ENCODE assay signal across 25 cellular contexts in genomic region chr18:12960846-12961397, GRCh38. TPM values are rescaled to one million over a fixed set of nuclear protein-coding genes. Genes with fewer than 3 reads are reported as not detected.
DNase-seq lines count a peak whose midpoint lies in the region; ATAC-seq, FAIRE-seq and TF ChIP-seq lines count a peak whose summit lies in the region.
"Had no signal": no experiment of that assay in that cellular context is flagged by ENCODE, and none has a peak within 500 bp of the region (broad histone marks: within the 10 kb centered on the region; RNA-seq: fewer than 3 reads in every experiment).

No MANE protein-coding gene starts in this region.

- H3K36me3 ChIP-seq in K562 (ENCODE audit: control insufficient read depth, insufficient read depth, low read length) (peaks cover 84% of the 10 kb centered on the region), neural progenitor cell (peaks cover 25% of the 10 kb centered on the region)
- H3K36me3 ChIP-seq: uterus had no signal

- H3K9me3 Mint-ChIP-seq in neural progenitor cell: peaks cover 2% of the 10 kb centered on the region
- H3K9me3 Mint-ChIP-seq: activated naive CD4-positive, alpha-beta T cell treated with anti-CD3 and anti-CD28 coated beads for 36 hours; activated T-cell treated with anti-CD3 and anti-CD28 coated beads, Interleukin-2, amount 50 U/mL, for 4 hours; CD4-positive, CD25-positive, alpha-beta regulatory T cell; dendritic cell treated with granulocyte-macrophage colony-stimulating factor and Interleukin-4, amounts not matched to agents 40 ng/mL and 50 ng/mL, for 4 days; naive thymus-derived CD8-positive, alpha-beta T cell had no signal

- in situ Hi-C loops in K562 (cut with MboI): no loop called here

- H3K4me3 ChIP-seq in K562 (no peak overlapping the region), neural progenitor cell (no peak overlapping the region)
- H3K4me3 ChIP-seq: sigmoid colon, uterus had no signal

- TF ChIP-seq EP300 in K562 (IDR thresholded peaks at IDR 0.05; ENCODE audit: low read length): no peak

- H3K4me1 ChIP-seq in K562 (replicated peaks in 1 of 2; ENCODE audit: control insufficient read depth in 2 of 2, insufficient read depth in 2 of 2, low read length in 2 of 2): peaks cover 0 to 17% of the 10 kb centered on the region in 2 experiments; a peak in 4 of 5 replicates
- no peaks in the 10 kb centered on the region for H3K4me1 ChIP-seq in neural progenitor cell
- H3K4me1 ChIP-seq: uterus had no signal

- H3K4me2 ChIP-seq in K562 (ENCODE audit: insufficient read depth, low read length) (no peak overlapping the region), neural progenitor cell (no peak overlapping the region)

- FAIRE-seq in K562 (lab: Jason Lieb, UNC) (no peak), GM12891 (lab: Jason Lieb, UNC) (no peak)
- FAIRE-seq: endometrium, HTR-8/SVneo had no signal

- no peak for TF ChIP-seq POLR2A in K562 (conservative IDR thresholded peaks at IDR 0.05)
- no peak for TF ChIP-seq POLR2A in GM18505 (IDR thresholded peaks at IDR 0.05; ENCODE audit: borderline replicate concordance, extremely low read depth, insufficient read depth, insufficient read length)
- TF ChIP-seq POLR2A in GM12891 (IDR thresholded peaks at IDR 0.05; ENCODE audit: low read depth, low read length): no peak

- H3K27ac Mint-ChIP-seq in neural progenitor cell: peak overlapping the region; percentile 76
- H3K27ac Mint-ChIP-seq: activated naive CD4-positive, alpha-beta T cell treated with anti-CD3 and anti-CD28 coated beads for 36 hours; dendritic cell treated with granulocyte-macrophage colony-stimulating factor and Interleukin-4, amounts not matched to agents 40 ng/mL and 50 ng/mL, for 4 days had no signal

- H2AFZ ChIP-seq in K562 (ENCODE audit: low read depth, low read length) (no peak overlapping the region), neural progenitor cell (replicated peaks) (no peak overlapping the region)

- no peaks in the 10 kb centered on the region for H3K4me1 Mint-ChIP-seq in neural progenitor cell

- no peaks in the 10 kb centered on the region for H3K9me1 ChIP-seq in K562 (ENCODE audit: control insufficient read depth, insufficient read depth, low read length)

- H3K4me3 Mint-ChIP-seq in neural progenitor cell: no peak overlapping the region
- H3K4me3 Mint-ChIP-seq: activated naive CD4-positive, alpha-beta T cell treated with anti-CD3 and anti-CD28 coated beads for 36 hours; activated T-cell treated with anti-CD3 and anti-CD28 coated beads, Interleukin-2, amount 50 U/mL, for 4 hours; CD4-positive, CD25-positive, alpha-beta regulatory T cell; dendritic cell treated with granulocyte-macrophage colony-stimulating factor and Interleukin-4, amounts not matched to agents 40 ng/mL and 50 ng/mL, for 4 days had no signal

- POLR2A ChIA-PET in K562 (lab: Yijun Ruan, JAX): interaction anchor here (0.9 to 1.2 kb wide), 3 partner anchors 9 to 223 kb away, joined by 3 to 4 read pairs (median 3); no protein-coding TSS in a partner anchor

- no peaks in the 10 kb centered on the region for H3K27me3 Mint-ChIP-seq in neural progenitor cell (ENCODE audit: insufficient read depth, low read depth)
- H3K27me3 Mint-ChIP-seq: CD4-positive, CD25-positive, alpha-beta regulatory T cell; dendritic cell treated with granulocyte-macrophage colony-stimulating factor and Interleukin-4, amounts not matched to agents 40 ng/mL and 50 ng/mL, for 4 days; naive thymus-derived CD8-positive, alpha-beta T cell had no signal

- intact Hi-C loops in K562 (cut with micrococcal nuclease): no loop called here

- BruUV-seq in K562 (replicated peaks; lab: Mats Ljungman, UMichigan): no TSS peak

- H4K20me1 ChIP-seq in K562 (replicated peaks; ENCODE audit: control insufficient read depth, insufficient read depth, low read length): no peaks in the 10 kb centered on the region
- H4K20me1 ChIP-seq in neural progenitor cell (ENCODE audit: low read depth): peaks cover 10% of the 10 kb centered on the region

- 53% methylated on average over 6 of the region's 6 CpGs for WGBS in K562 (ENCODE audit: insufficient coverage, low coverage, missing lambda C conversion rate)

- TF ChIP-seq RAD21 in K562 (CRISPR knock-in tag; conservative IDR thresholded peaks at IDR 0.05 in 1 of 2, IDR thresholded peaks at IDR 0.05 in 1 of 2): no peak

- H3K27ac ChIP-seq in K562 (ENCODE audit: extremely low read depth, low read depth, low read length) (peak overlapping the region; percentile 45; the same call in 2 of the 3 replicates), neural progenitor cell (no peak overlapping the region)
- H3K27ac ChIP-seq: sigmoid colon, uterus had no signal

- H3K9ac ChIP-seq in K562 (ENCODE audit: insufficient read depth in 1 of 2, low read depth in 2 of 2, low read length in 2 of 2) (no peak overlapping the region), neural progenitor cell (no peak overlapping the region)

- ATAC-seq in K562 (peak; percentile 52), GM18505 (IDR thresholded peaks at IDR 0.05; ENCODE audit: unreplicated experiment) (no peak), HG02981 (IDR thresholded peaks at IDR 0.05; ENCODE audit: unreplicated experiment) (no peak), HG03354 (IDR thresholded peaks at IDR 0.05; ENCODE audit: poor library complexity, severe bottlenecking, unreplicated experiment) (no peak)
- ATAC-seq: activated T-cell treated with anti-CD3 and anti-CD28 coated beads, Interleukin-2, amount 50 U/mL, for 4 hours; naive thymus-derived CD8-positive, alpha-beta T cell; Right ventricle myocardium inferior had no signal

- DNase-seq in COR-L47 (lab: John Stamatoyannopoulos, UW) (peak; percentile 18), NCI-H1105 (lab: John Stamatoyannopoulos, UW) (peak; percentile 66), K562 (ENCODE audit: extremely low read depth in 1 of 4, low spot score in 3 of 4) (no peak), neural progenitor cell (ENCODE audit: low spot score) (no peak), GM12891 (ENCODE audit: insufficient read length, low spot score) (no peak)
- DNase-seq: activated CD4-positive, CD25-positive, alpha-beta regulatory T cell treated with anti-CD3 and anti-CD28 coated beads, Interleukin-2, amount 50 U/mL, for 72 hours; activated naive CD4-positive, alpha-beta T cell treated with anti-CD3 and anti-CD28 coated beads for 36 hours; activated T-cell treated with anti-CD3 and anti-CD28 coated beads, Interleukin-2, amount 50 U/mL, for 4 hours; amniotic stem cell; CD4-positive, CD25-positive, alpha-beta regulatory T cell; mesendoderm; MV-4-11; naive thymus-derived CD8-positive, alpha-beta T cell; NCI-H187 treated with DMSO at 0.1 percent for 48 hours; NCI-H774; posterior cingulate gyrus; sigmoid colon; uterus had no signal

- CTCF ChIA-PET in K562 (lab: Yijun Ruan, JAX; ENCODE audit: low intra/inter-chr PET ratio): no interaction called here

- H3K36me3 Mint-ChIP-seq in neural progenitor cell: peaks cover 40% of the 10 kb centered on the region

- H3K9me3 ChIP-seq in K562 (replicated peaks; ENCODE audit: control insufficient read depth, insufficient read depth, low read depth, low read length): no peaks in the 10 kb centered on the region
- no peaks in the 10 kb centered on the region for H3K9me3 ChIP-seq in neural progenitor cell (ENCODE audit: low read depth)
- H3K9me3 ChIP-seq: sigmoid colon, uterus had no signal

- no peaks in the 10 kb centered on the region for H3F3A ChIP-seq in neural progenitor cell (ENCODE audit: low read depth)

- TF ChIP-seq CTCF in K562 (IDR thresholded peaks at IDR 0.05 in 2 of 3, conservative IDR thresholded peaks at IDR 0.05 in 1 of 3; ENCODE audit: insufficient read depth in 2 of 3, low read depth in 1 of 3, low read length in 3 of 3) (no peak), neural progenitor cell (IDR thresholded peaks at IDR 0.05) (no peak)

- peaks cover 62% of the 10 kb centered on the region for H3K79me2 ChIP-seq in K562 (ENCODE audit: control insufficient read depth, insufficient read depth, low read length)
- peaks cover 37% of the 10 kb centered on the region for H3K79me2 ChIP-seq in neural progenitor cell (ENCODE audit: low read depth)

- no peaks in the 10 kb centered on the region for H3K27me3 ChIP-seq in K562 (ENCODE audit: control insufficient read depth in 2 of 2, insufficient read depth in 2 of 2, low read length in 2 of 2)
- H3K27me3 ChIP-seq in neural progenitor cell: no peaks in the 10 kb centered on the region
- H3K27me3 ChIP-seq: sigmoid colon, uterus had no signal

RNA-seq across cellular contexts. Expression of gene SEH1L, which starts 13.1 kb away (rescaled TPM):
- total RNA-seq in K562 (2011; cell fraction: chromatin; rRNA removed; ENCODE audit: low replicate concordance): 114 and 160 TPM in 2 replicates
- 43.2 and 44.6 TPM in 2 replicates for total RNA-seq in K562 (2011; cell fraction: nucleolus; rRNA removed)
- total RNA-seq in K562 (2011; cell fraction: nucleoplasm; rRNA removed): 87.4 and 134 TPM in 2 replicates
- total RNA-seq in K562 (2014; rRNA removed): 59.9 and 62.2 TPM in 2 replicates
- 111 and 119 TPM in 2 replicates for total RNA-seq in K562 (2014; rRNA removed; fragmentation: Illumina TruSeq; extraction: Trizol)
- 90.9 and 94.8 TPM in 2 replicates for total RNA-seq in K562 (2015; rRNA removed; fragmentation: Illumina TruSeq; extraction: Trizol)
- 147 and 148 TPM in 2 replicates for total RNA-seq in K562 (2021)
- 124 and 180 TPM in 2 replicates for polyA plus RNA-seq in K562 (2011; rRNA removed)
- polyA plus RNA-seq in K562 (2011; cell fraction: cytosol; rRNA removed): 106 and 107 TPM in 2 replicates
- 62.3 and 70.7 TPM in 2 replicates for polyA plus RNA-seq in K562 (2011; cell fraction: nucleus; rRNA removed)
- polyA plus RNA-seq in K562 (2012): 36.1 and 73.0 TPM in 2 replicates
- 88.3 and 108 TPM in 2 replicates for polyA plus RNA-seq in K562 (2014; fragmentation: Illumina TruSeq; extraction: Trizol)
- polyA plus RNA-seq in K562 (2014; fragmentation: Nextera tagmentation; extraction: Ambion mirVana): 100 to 1,000 TPM in 1 of 2 experiments, 10 to 100 TPM in 1; 83.6 to 108 TPM
- polyA plus RNA-seq in K562 (2014; rRNA removed): 73.1 and 79.0 TPM in 2 replicates
- 296 and 323 TPM in 2 replicates for polyA minus RNA-seq in K562 (2011; rRNA and poly(A)+ RNA removed)
- 95.3 and 113 TPM in 2 replicates for polyA minus RNA-seq in K562 (2011; cell fraction: cytosol; rRNA and poly(A)+ RNA removed)
- 32.3 and 57.8 TPM in 2 replicates for polyA minus RNA-seq in K562 (2011; cell fraction: nucleus; rRNA and poly(A)+ RNA removed)
- total RNA-seq in neural progenitor cell (ENCODE audit: low replicate concordance): 40.5 and 48.6 TPM in 2 replicates
- polyA plus RNA-seq in GM12891 (2012; ENCODE audit: low read depth, missing spikeins): 21.0 TPM

RNA-seq across cellular contexts. Expression of gene CEP192, which starts 30.2 kb away (rescaled TPM):
- 63.0 and 175 TPM in 2 replicates for total RNA-seq in K562 (2011; cell fraction: chromatin; rRNA removed; ENCODE audit: low replicate concordance)
- total RNA-seq in K562 (2011; cell fraction: nucleolus; rRNA removed): 44.0 and 64.6 TPM in 2 replicates
- 59.5 and 69.4 TPM in 2 replicates for total RNA-seq in K562 (2011; cell fraction: nucleoplasm; rRNA removed)
- total RNA-seq in K562 (2014; rRNA removed): 27.5 and 31.3 TPM in 2 replicates
- 45.9 and 47.3 TPM in 2 replicates for total RNA-seq in K562 (2014; rRNA removed; fragmentation: Illumina TruSeq; extraction: Trizol)
- 45.1 and 48.0 TPM in 2 replicates for total RNA-seq in K562 (2015; rRNA removed; fragmentation: Illumina TruSeq; extraction: Trizol)
- total RNA-seq in K562 (2021): 35.8 and 41.6 TPM in 2 replicates
- polyA plus RNA-seq in K562 (2011; rRNA removed): 51.9 and 54.4 TPM in 2 replicates
- polyA plus RNA-seq in K562 (2011; cell fraction: cytosol; rRNA removed): 16.3 and 30.9 TPM in 2 replicates
- polyA plus RNA-seq in K562 (2011; cell fraction: nucleus; rRNA removed): 67.0 and 100 TPM in 2 replicates
- polyA plus RNA-seq in K562 (2012): 23.2 and 25.4 TPM in 2 replicates
- polyA plus RNA-seq in K562 (2014; fragmentation: Illumina TruSeq; extraction: Trizol): 30.7 and 37.9 TPM in 2 replicates
- 10 to 100 TPM; 14.4 to 30.5 TPM for polyA plus RNA-seq in K562 (2014; fragmentation: Nextera tagmentation; extraction: Ambion mirVana)
- 30.9 and 34.9 TPM in 2 replicates for polyA plus RNA-seq in K562 (2014; rRNA removed)
- 109 and 127 TPM in 2 replicates for polyA minus RNA-seq in K562 (2011; rRNA and poly(A)+ RNA removed)
- polyA minus RNA-seq in K562 (2011; cell fraction: cytosol; rRNA and poly(A)+ RNA removed): 34.9 and 45.1 TPM in 2 replicates
- polyA minus RNA-seq in K562 (2011; cell fraction: nucleus; rRNA and poly(A)+ RNA removed): 63.0 and 107 TPM in 2 replicates
- 40.3 and 58.7 TPM in 2 replicates for total RNA-seq in neural progenitor cell (ENCODE audit: low replicate concordance)
- 13.8 TPM for polyA plus RNA-seq in GM12891 (2012; ENCODE audit: low read depth, missing spikeins)

Comparison
In these comparisons a context has a peak if more than half of its experiments do, and no peak if none do; other contexts are left out.
1. DNase-seq: peak in COR-L47 (single experiment) and NCI-H1105 (single experiment); none in K562 (0 of 4), neural progenitor cell (single experiment) and GM12891 (single experiment).